ENCODE assay signal across 9 cellular contexts in genomic region chr14:32366256-32366655, GRCh38. TPM values are rescaled to one million over a fixed set of nuclear protein-coding genes. Genes with fewer than 3 reads are reported as not detected.
DNase-seq lines count a peak whose midpoint lies in the region; ATAC-seq and TF ChIP-seq lines count a peak whose summit lies in the region.
"Had no signal": no experiment of that assay in that cellular context is flagged by ENCODE, and none has a peak within 500 bp of the region (broad histone marks: within the 10 kb centered on the region; RNA-seq: fewer than 3 reads in every experiment).

No MANE protein-coding gene starts in this region.

- H3K36me3 ChIP-seq in right atrium auricular region (no peaks in the 10 kb centered on the region), upper lobe of right lung (no peaks in the 10 kb centered on the region)

- intact Hi-C loops in Right ventricle myocardium superior (cut with DNase I) (no loop called here), upper lobe of right lung (cut with DNase I) (no loop called here)

- DNase-seq in Right ventricle myocardium superior (no peak), right atrium auricular region (ENCODE audit: low spot score) (no peak), cerebellum (ENCODE audit: low spot score) (peak; percentile 49), kidney tubule cell (ENCODE audit: low spot score) (peak; percentile 20), upper lobe of right lung (no peak), NK-92 (lab: John Stamatoyannopoulos, UW; ENCODE audit: unreplicated experiment) (no peak), dermis blood vessel endothelial cell (no peak), NCI-H2171 (lab: John Stamatoyannopoulos, UW) (no peak)
- DNase-seq: activated naive CD4-positive, alpha-beta T cell treated with anti-CD3 and anti-CD28 coated beads for 36 hours had no signal

- H3K4me3 ChIP-seq in right atrium auricular region (no peak overlapping the region), upper lobe of right lung (no peak overlapping the region)

- TF ChIP-seq CTCF in right atrium auricular region (IDR thresholded peaks at IDR 0.05) (peak in 1 of 2 donors; percentile 26), upper lobe of right lung (IDR thresholded peaks at IDR 0.05) (no peak)

- H3K4me1 ChIP-seq in right atrium auricular region: peaks cover 0 to 26% of the 10 kb centered on the region in 2 donors
- H3K4me1 ChIP-seq in upper lobe of right lung: peaks cover 5% of the 10 kb centered on the region

- ATAC-seq in Right ventricle myocardium superior (ENCODE audit: poor library complexity): peak; percentile 72
- ATAC-seq in upper lobe of right lung: peak; percentile 16

- H3K27me3 ChIP-seq in right atrium auricular region (no peaks in the 10 kb centered on the region), upper lobe of right lung (no peaks in the 10 kb centered on the region)

- H3K27ac ChIP-seq in right atrium auricular region (peak overlapping the region in 1 of 2 donors; percentile 36), upper lobe of right lung (no peak overlapping the region)

- H3K9me3 ChIP-seq in right atrium auricular region (no peaks in the 10 kb centered on the region), upper lobe of right lung (no peaks in the 10 kb centered on the region)

RNA-seq across cellular contexts. Expression of gene AKAP6, which starts 37.2 kb away (rescaled TPM):
- 180 TPM for total RNA-seq in Right ventricle myocardium superior
- total RNA-seq in right atrium auricular region: 100 to 1,000 TPM; 112 to 117 TPM
- total RNA-seq in cerebellum: 223 TPM
- total RNA-seq in upper lobe of right lung: 7.7 TPM
- total RNA-seq in dermis blood vessel endothelial cell: 0.51 and 0.79 TPM in 2 replicates

Comparison
In these comparisons a context has a peak if more than half of its experiments do, and no peak if none do; other contexts are left out.
1. DNase-seq: peak in cerebellum (single experiment) and kidney tubule cell (single experiment); none in Right ventricle myocardium superior (single experiment), right atrium auricular region (single experiment), upper lobe of right lung (single experiment), NK-92 (single experiment), dermis blood vessel endothelial cell (single experiment) and NCI-H2171 (single experiment).
2. RNA of gene AKAP6, which starts 37.2 kb away (total RNA-seq): 223 TPM in cerebellum (single experiment), 180 TPM in Right ventricle myocardium superior (single experiment) and 112 to 117 TPM in right atrium auricular region; 7.7 TPM in upper lobe of right lung (single experiment) and 0.51 to 0.79 TPM in dermis blood vessel endothelial cell; every median in the first group is over 10 times any median in the second.